ENCODE assay signal across 23 cellular contexts in the genomic region with DNA sequence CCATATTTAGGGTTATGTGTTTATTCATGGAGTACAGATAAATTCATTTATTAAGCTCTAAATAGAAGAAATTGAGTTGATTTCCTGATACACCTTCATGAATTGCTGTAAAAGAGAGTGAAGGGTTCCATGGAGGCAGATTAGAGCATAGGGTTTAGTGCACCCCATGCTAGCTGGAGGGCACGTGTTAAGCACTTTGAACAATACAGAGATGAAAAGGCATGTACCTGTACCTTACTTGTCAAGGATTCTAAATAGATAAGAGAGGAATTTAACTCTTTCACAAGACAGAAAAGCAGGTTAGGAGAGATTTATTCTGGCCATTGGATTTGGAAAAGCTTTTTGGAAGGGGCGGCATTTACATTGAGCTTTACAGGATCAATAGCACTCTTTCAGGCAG. TPM values are rescaled to one million over a fixed set of nuclear protein-coding genes. Genes with fewer than 3 reads are reported as not detected.
DNase-seq lines count a peak whose midpoint lies in the region; ATAC-seq and TF ChIP-seq lines count a peak whose summit lies in the region.
"Had no signal": no experiment of that assay in that cellular context is flagged by ENCODE, and none has a peak within 500 bp of the region (broad histone marks: within the 10 kb centered on the region; RNA-seq: fewer than 3 reads in every experiment).

No MANE protein-coding gene starts in this region.

- ATAC-seq in CD4-positive, alpha-beta T cell (ENCODE audit: poor library complexity) = no peak
- ATAC-seq in activated T-helper 17 cell treated with anti-CD3 and anti-CD28 coated beads, Interleukin-2, amount 50 U/mL, for 72 hours (replicated peaks) = no peak
- ATAC-seq in memory B cell (ENCODE audit: low read depth) (no peak), GM21367 (IDR thresholded peaks at IDR 0.05; ENCODE audit: unreplicated experiment) (no peak), left lobe of liver (no peak), HG02885 (IDR thresholded peaks at IDR 0.05; ENCODE audit: poor library complexity, unreplicated experiment) (no peak)
- ATAC-seq: body of pancreas, heart right ventricle, left lung, psoas muscle, WTC11 had no signal

- peak overlapping the region in 4 of 7 donors; percentile 13 to 81 (median 44) for H3K27ac Mint-ChIP-seq in CD14-positive monocyte
- peak overlapping the region; percentile 60 for H3K27ac Mint-ChIP-seq in CD4-positive, alpha-beta T cell
- peak overlapping the region; percentile 57 for H3K27ac Mint-ChIP-seq in activated T-helper 17 cell treated with anti-CD3 and anti-CD28 coated beads, Interleukin-2, amount 50 U/mL, for 72 hours
- peak overlapping the region; percentile 88 for H3K27ac Mint-ChIP-seq in memory B cell
- H3K27ac Mint-ChIP-seq: endodermal cell, neural progenitor cell, WTC11 had no signal

- DNase-seq in CD14-positive monocyte (ENCODE audit: low spot score) (no peak), memory B cell (ENCODE audit: low spot score in 2 of 2) (no peak), AG20443 (ENCODE audit: low spot score) (no peak), left lobe of liver (ENCODE audit: low spot score) (no peak)
- DNase-seq in CD4-positive, alpha-beta T cell = no peak
- DNase-seq: AML-193; body of pancreas; endodermal cell; heart right ventricle; left lung; midbrain; NCI-H1436; NCI-H524; psoas muscle; small intestine; stimulated activated CD4-positive, alpha-beta T cell treated with anti-CD3 and anti-CD28 coated beads, Interleukin-4, amount 100 ng/mL, for 24 hours; substantia nigra; T-helper 9 cell had no signal

- H3K9me3 ChIP-seq in CD4-positive, alpha-beta T cell (ENCODE audit: control insufficient read depth, low read length) = no peaks in the 10 kb centered on the region
- H3K9me3 ChIP-seq: body of pancreas, heart right ventricle, left lung, psoas muscle had no signal

- peak overlapping the region; percentile 38 for H3K27ac ChIP-seq in CD4-positive, alpha-beta T cell (ENCODE audit: low read depth, low read length)
- H3K27ac ChIP-seq: body of pancreas, heart right ventricle, left lung, neural progenitor cell, psoas muscle had no signal

- CTCF ChIA-PET in CD4-positive, alpha-beta T cell (lab: Charles Lee) = interaction anchor here (0.6 to 2.2 kb wide), 6 partner anchors 9 to 33 kb away, joined by 3 to 7 read pairs (median 3); no protein-coding TSS in a partner anchor

- POLR2A ChIA-PET in CD4-positive, alpha-beta T cell (lab: Charles Lee) = interaction anchor here (0.6 to 1.5 kb wide), 5 partner anchors 9 to 42 kb away, joined by 3 to 7 read pairs (median 5); no protein-coding TSS in a partner anchor

- H3K9me3 Mint-ChIP-seq in CD14-positive monocyte (no peaks in the 10 kb centered on the region), memory B cell (no peaks in the 10 kb centered on the region)
- no peaks in the 10 kb centered on the region for H3K9me3 Mint-ChIP-seq in CD4-positive, alpha-beta T cell
- H3K9me3 Mint-ChIP-seq in activated T-helper 17 cell treated with anti-CD3 and anti-CD28 coated beads, Interleukin-2, amount 50 U/mL, for 72 hours = no peaks in the 10 kb centered on the region
- H3K9me3 Mint-ChIP-seq: endodermal cell, neural progenitor cell, WTC11 had no signal

- H3K36me3 Mint-ChIP-seq in CD14-positive monocyte (peaks cover 9 to 16% of the 10 kb centered on the region in 2 donors), memory B cell (peaks cover 16% of the 10 kb centered on the region)
- peaks cover 58% of the 10 kb centered on the region for H3K36me3 Mint-ChIP-seq in CD4-positive, alpha-beta T cell (ENCODE audit: low read depth)
- H3K36me3 Mint-ChIP-seq in activated T-helper 17 cell treated with anti-CD3 and anti-CD28 coated beads, Interleukin-2, amount 50 U/mL, for 72 hours (ENCODE audit: low read depth) = peaks cover 100% of the 10 kb centered on the region
- H3K36me3 Mint-ChIP-seq: neural progenitor cell, WTC11 had no signal

- H3K4me1 Mint-ChIP-seq in CD14-positive monocyte (peaks cover 38% of the 10 kb centered on the region), memory B cell (peaks cover 47% of the 10 kb centered on the region)
- H3K4me1 Mint-ChIP-seq in CD4-positive, alpha-beta T cell (ENCODE audit: low read depth) = peaks cover 82% of the 10 kb centered on the region
- peaks cover 61% of the 10 kb centered on the region for H3K4me1 Mint-ChIP-seq in activated T-helper 17 cell treated with anti-CD3 and anti-CD28 coated beads, Interleukin-2, amount 50 U/mL, for 72 hours

- intact Hi-C loops in CD14-positive monocyte (cut with micrococcal nuclease) = no loop called here
- intact Hi-C loops in CD4-positive, alpha-beta T cell (cut with DNase I, micrococcal nuclease) = no loop called here

- no peak for TF ChIP-seq CTCF in CD14-positive monocyte (IDR thresholded peaks at IDR 0.05)
- TF ChIP-seq CTCF in CD4-positive, alpha-beta T cell (IDR thresholded peaks at IDR 0.05) = no peak

- H3K4me3 Mint-ChIP-seq in CD14-positive monocyte (no peak overlapping the region), memory B cell (no peak overlapping the region)
- no peak overlapping the region for H3K4me3 Mint-ChIP-seq in CD4-positive, alpha-beta T cell
- H3K4me3 Mint-ChIP-seq in activated T-helper 17 cell treated with anti-CD3 and anti-CD28 coated beads, Interleukin-2, amount 50 U/mL, for 72 hours = peak overlapping the region; percentile 5
- H3K4me3 Mint-ChIP-seq: endodermal cell, neural progenitor cell, WTC11 had no signal

- H3K27me3 Mint-ChIP-seq in CD14-positive monocyte (ENCODE audit: low read depth in 3 of 3) = no peaks in the 10 kb centered on the region
- no peaks in the 10 kb centered on the region for H3K27me3 Mint-ChIP-seq in CD4-positive, alpha-beta T cell
- H3K27me3 Mint-ChIP-seq in activated T-helper 17 cell treated with anti-CD3 and anti-CD28 coated beads, Interleukin-2, amount 50 U/mL, for 72 hours = no peaks in the 10 kb centered on the region
- H3K27me3 Mint-ChIP-seq in memory B cell = no peaks in the 10 kb centered on the region

- no peaks in the 10 kb centered on the region for H3K27me3 ChIP-seq in CD4-positive, alpha-beta T cell (ENCODE audit: control insufficient read depth, insufficient read depth, low read length)
- H3K27me3 ChIP-seq: body of pancreas, heart right ventricle, left lung, neural progenitor cell had no signal

RNA-seq across cellular contexts. Expression of a gene that starts 23.3 kb away (rescaled TPM):
- polyA plus RNA-seq in CD14-positive monocyte = 10 to 100 TPM; 47.0 to 55.5 TPM
- total RNA-seq in CD4-positive, alpha-beta T cell = 100 to 1,000 TPM; 106 to 114 TPM
- 100 to 1,000 TPM; 129 to 170 TPM for total RNA-seq in activated T-helper 17 cell treated with anti-CD3 and anti-CD28 coated beads, Interleukin-2, amount 50 U/mL, for 72 hours
- 2.4 TPM for total RNA-seq in left lobe of liver

Comparison
In these comparisons a context has a peak if more than half of its experiments do, and no peak if none do; other contexts are left out.
1. RNA of a gene that starts 23.3 kb away (total RNA-seq): 129 to 170 TPM in activated T-helper 17 cell treated with anti-CD3 and anti-CD28 coated beads, Interleukin-2, amount 50 U/mL, for 72 hours and 106 to 114 TPM in CD4-positive, alpha-beta T cell; 2.4 TPM in left lobe of liver (single experiment); every median in the first group is over 10 times any median in the second.
2. Peak in every context shown above with its lines, with median percentiles within 50 percentile points of each other: H3K27ac Mint-ChIP-seq.